25 cellular contexts compared by ENCODE assay signal in genomic region chrX:46456125-46456922, GRCh38.
DNase-seq lines count a peak whose midpoint lies in the region; ATAC-seq and TF ChIP-seq lines count a peak whose summit lies in the region.
"Had no signal": no experiment of that assay in that cellular context is flagged by ENCODE, and none has a peak within 500 bp of the region (broad histone marks: within the 10 kb centered on the region; RNA-seq: fewer than 3 reads in every experiment).

No MANE protein-coding gene starts in this region.

- H3K36me3 Mint-ChIP-seq in endothelial cell (ENCODE audit: low read depth, unreplicated experiment) = peaks cover 11% of the 10 kb centered on the region

- no peak for TF ChIP-seq RAD21 in liver (IDR thresholded peaks at IDR 0.05)

- no peaks in the 10 kb centered on the region for H3K9me3 ChIP-seq in right atrium auricular region
- H3K9me3 ChIP-seq in liver (ENCODE audit: control insufficient read depth in 4 of 4, low read length in 3 of 4) = no peaks in the 10 kb centered on the region
- no peaks in the 10 kb centered on the region for H3K9me3 ChIP-seq in spleen
- H3K9me3 ChIP-seq: BLaER1, colonic mucosa had no signal

- no peaks in the 10 kb centered on the region for H3K27me3 ChIP-seq in right atrium auricular region
- H3K27me3 ChIP-seq in liver (ENCODE audit: control insufficient read depth in 4 of 4, insufficient read depth in 4 of 4, low read length in 3 of 4) = no peaks in the 10 kb centered on the region
- no peaks in the 10 kb centered on the region for H3K27me3 ChIP-seq in spleen (replicated peaks in 1 of 7)
- H3K27me3 ChIP-seq: BLaER1, colonic mucosa had no signal

- TF ChIP-seq POLR2A in spleen (IDR thresholded peaks at IDR 0.05) = no peak

- ATAC-seq in Right ventricle myocardium superior (ENCODE audit: poor library complexity) = peak; percentile 72
- ATAC-seq in GM21825 (IDR thresholded peaks at IDR 0.05; ENCODE audit: unreplicated experiment) = no peak
- no peak for ATAC-seq in GM18907 (IDR thresholded peaks at IDR 0.05; ENCODE audit: unreplicated experiment)
- ATAC-seq: activated CD8-positive, alpha-beta T cell treated with anti-CD3 and anti-CD28 coated beads for 36 hours; HCT116; sciatic nerve had no signal

- H3K4me1 Mint-ChIP-seq in endothelial cell (ENCODE audit: unreplicated experiment) = peaks cover 15% of the 10 kb centered on the region
- H3K4me1 Mint-ChIP-seq: brain, nephron had no signal

- TF ChIP-seq CTCF in right atrium auricular region (IDR thresholded peaks at IDR 0.05) (no peak), endothelial cell (IDR thresholded peaks at IDR 0.05; ENCODE audit: unreplicated experiment) (no peak), liver (IDR thresholded peaks at IDR 0.05; ENCODE audit: low read depth, low read length, missing input control) (no peak), spleen (IDR thresholded peaks at IDR 0.05 in 8 of 11, conservative IDR thresholded peaks at IDR 0.05 in 3 of 11) (no peak)

- H3K4me1 ChIP-seq in right atrium auricular region = no peaks in the 10 kb centered on the region
- H3K4me1 ChIP-seq in liver (ENCODE audit: control insufficient read depth in 4 of 4, insufficient read depth in 4 of 4, low read length in 3 of 4) = peaks cover 0 to 2% (median 0%) of the 10 kb centered on the region in 4 donors
- H3K4me1 ChIP-seq in spleen = peaks cover 0 to 5% (median 2%) of the 10 kb centered on the region in 6 donors
- H3K4me1 ChIP-seq: colonic mucosa, parathyroid adenoma had no signal

- H3K27me3 Mint-ChIP-seq in endothelial cell (ENCODE audit: unreplicated experiment) = no peaks in the 10 kb centered on the region
- H3K27me3 Mint-ChIP-seq: activated B cell treated with CpG ODN at 0.5 μM for 24 hours; activated CD8-positive, alpha-beta T cell treated with anti-CD3 and anti-CD28 coated beads for 36 hours; stimulated activated naive CD8-positive, alpha-beta T cell treated with anti-CD3 and anti-CD28 coated beads, Interleukin-15, Interleukin-2, amounts not matched to agents 100 ng/mL and 50 ng/mL, for 24 hours had no signal

- no peak overlapping the region for H3K27ac ChIP-seq in right atrium auricular region
- peak overlapping the region in 1 of 2 donors; percentile 25 for H3K27ac ChIP-seq in liver (ENCODE audit: low read depth in 1 of 2, low read length in 2 of 2)
- peak overlapping the region in 6 of 8 donors; percentile 21 to 60 (median 43) for H3K27ac ChIP-seq in spleen
- H3K27ac ChIP-seq: BLaER1, colonic mucosa, parathyroid adenoma had no signal

- DNase-seq in Right ventricle myocardium superior = no peak
- DNase-seq in right atrium auricular region (ENCODE audit: low spot score) = no peak
- DNase-seq in endothelial cell (ENCODE audit: low spot score) = peak; percentile 19
- no peak for DNase-seq in spleen
- DNase-seq in NCI-H446 (lab: John Stamatoyannopoulos, UW) = no peak
- DNase-seq: activated B cell treated with CpG ODN at 0.5 μM for 24 hours; activated CD8-positive, alpha-beta T cell treated with anti-CD3 and anti-CD28 coated beads for 36 hours; activated gamma-delta T cell treated with Interleukin-2 at 50 U/mL for 16 hours; colonic mucosa; Kasumi-1; kidney glomerular epithelial cell; NCI-H1092 treated with DMSO at 0.1 percent for 48 hours; NCI-H1930; NCI-H82; stimulated activated CD4-positive, alpha-beta T cell treated with anti-CD3 and anti-CD28 coated beads, Interleukin-15, amount 100 ng/mL, for 24 hours had no signal

- H3K9ac ChIP-seq in liver (ENCODE audit: low read depth in 1 of 2, low read length in 2 of 2) = no peak overlapping the region
- H3K9ac ChIP-seq: BLaER1, parathyroid adenoma had no signal

- WGBS in liver = 60% methylated on average over 3 of the region's 3 CpGs
- 43 to 71% (median 64%) methylated on average over 3 of the region's 3 CpGs for WGBS in spleen, 5 donors

- H3K4me3 ChIP-seq in right atrium auricular region (no peak overlapping the region), liver (ENCODE audit: low read depth in 1 of 3, low read length in 3 of 3) (no peak overlapping the region), spleen (no peak overlapping the region)
- H3K4me3 ChIP-seq: BLaER1, colonic mucosa had no signal

- no peaks in the 10 kb centered on the region for H3K9me3 Mint-ChIP-seq in endothelial cell (ENCODE audit: unreplicated experiment)
- H3K9me3 Mint-ChIP-seq: activated B cell treated with CpG ODN at 0.5 μM for 24 hours; activated CD8-positive, alpha-beta T cell treated with anti-CD3 and anti-CD28 coated beads for 36 hours; brain; stimulated activated naive CD8-positive, alpha-beta T cell treated with anti-CD3 and anti-CD28 coated beads, Interleukin-15, Interleukin-2, amounts not matched to agents 100 ng/mL and 50 ng/mL, for 24 hours had no signal

- intact Hi-C loops in Right ventricle myocardium superior (cut with DNase I) (no loop called here), spleen (cut with DNase I; ENCODE audit: low total_unique reads) (no loop called here)

- H3K36me3 ChIP-seq in right atrium auricular region (peaks cover 7% of the 10 kb centered on the region), liver (ENCODE audit: control insufficient read depth in 4 of 4, insufficient read depth in 3 of 4, low read depth in 1 of 4, low read length in 3 of 4) (peaks cover 0 to 4% (median 4%) of the 10 kb centered on the region in 4 donors), spleen (peaks cover 0 to 40% (median 7%) of the 10 kb centered on the region in 6 donors)
- H3K36me3 ChIP-seq: colonic mucosa had no signal

- H3K27ac Mint-ChIP-seq in endothelial cell (ENCODE audit: unreplicated experiment) = peak overlapping the region; percentile 98
- H3K27ac Mint-ChIP-seq: activated B cell treated with CpG ODN at 0.5 μM for 24 hours; activated CD8-positive, alpha-beta T cell treated with anti-CD3 and anti-CD28 coated beads for 36 hours; brain; nephron; stimulated activated naive CD8-positive, alpha-beta T cell treated with anti-CD3 and anti-CD28 coated beads, Interleukin-15, Interleukin-2, amounts not matched to agents 100 ng/mL and 50 ng/mL, for 24 hours had no signal

- H3K4me3 Mint-ChIP-seq in endothelial cell (ENCODE audit: unreplicated experiment) = peak overlapping the region; percentile 44
- H3K4me3 Mint-ChIP-seq: activated B cell treated with CpG ODN at 0.5 μM for 24 hours; activated CD8-positive, alpha-beta T cell treated with anti-CD3 and anti-CD28 coated beads for 36 hours; brain; nephron; stimulated activated naive CD8-positive, alpha-beta T cell treated with anti-CD3 and anti-CD28 coated beads, Interleukin-15, Interleukin-2, amounts not matched to agents 100 ng/mL and 50 ng/mL, for 24 hours had no signal

TF ChIP-seq in liver, 16 proteins besides CTCF, POLR2A, EP300 and RAD21:
- no peak for TF ChIP-seq YY1 (IDR thresholded peaks at IDR 0.05)
- TF ChIP-seq SP1 (IDR thresholded peaks at IDR 0.05) = peak; percentile 18
- TF ChIP-seq NR2F2 (IDR thresholded peaks at IDR 0.05) = peak; percentile 20

Comparison
In these comparisons a context has a peak if more than half of its experiments do, and no peak if none do; other contexts are left out.
1. H3K27ac ChIP-seq: peak in spleen (6 of 8); none in right atrium auricular region (0 of 2).